Comparison of ENCODE assay signal across 28 cellular contexts in genomic region chr18:78784861-78785260, GRCh38.
"Had no signal": no experiment of that assay in that cellular context is flagged by ENCODE, and none has a peak within 500 bp of the region (broad histone marks: within the 10 kb centered on the region; RNA-seq: fewer than 3 reads in every experiment).

No MANE protein-coding gene starts in this region.

- DNase-seq: activated B cell treated with CpG ODN at 0.5 μM for 24 hours; activated CD4-positive, alpha-beta memory T cell treated with anti-CD3 and anti-CD28 coated beads, Interleukin-2, amount 10 ng/mL, durations not matched to agents 7 days and 5 days; activated CD4-positive, alpha-beta T cell treated with anti-CD3 and anti-CD28 coated beads for 4 hours; activated CD4-positive, alpha-beta T cell treated with anti-CD3 and anti-CD28 coated beads, Interleukin-2, amount 10 ng/mL, durations not matched to agents 24 days and 14 days; activated CD4-positive, alpha-beta T cell treated with anti-CD3 and anti-CD28 coated beads, Interleukin-2, amount 50 U/mL, for 48 hours; activated CD4-positive, CD25-positive, alpha-beta regulatory T cell treated with anti-CD3 and anti-CD28 coated beads, Interleukin-2, amount 50 U/mL, for 72 hours; activated CD8-positive, alpha-beta memory T cell treated with anti-CD3 and anti-CD28 coated beads for 24 hours; activated CD8-positive, alpha-beta memory T cell treated with anti-CD3 and anti-CD28 coated beads, Interleukin-2, amount 10 ng/mL, durations not matched to agents 7 days and 5 days; activated CD8-positive, alpha-beta memory T cell treated with anti-CD3 and anti-CD28 coated beads, Interleukin-2, amount 50 U/mL, for 48 hours; activated CD8-positive, alpha-beta T cell treated with anti-CD3 and anti-CD28 coated beads, Interleukin-2, amount 10 ng/mL, durations not matched to agents 7 days and 5 days; activated effector memory CD4-positive, alpha-beta T cell treated with Interleukin-2 at 50 U/mL for 16 hours; activated gamma-delta T cell; activated naive CD4-positive, alpha-beta T cell treated with anti-CD3 and anti-CD28 coated beads, Interleukin-2, amount 10 ng/mL, durations not matched to agents 7 days and 5 days; activated naive CD4-positive, alpha-beta T cell treated with Interleukin-2 at 50 U/mL for 16 hours; activated naive CD8-positive, alpha-beta T cell treated with anti-CD3 and anti-CD28 coated beads, Interleukin-2, amount 10 ng/mL, durations not matched to agents 7 days and 5 days; activated naive CD8-positive, alpha-beta T cell treated with anti-CD3 and anti-CD28 coated beads, Interleukin-2, amount 50 U/mL, for 24 hours; activated T-cell treated with anti-CD3 and anti-CD28 coated beads, Interleukin-2, amount 50 U/mL, for 24 hours; activated T-cell treated with anti-CD3 and anti-CD28 coated beads, Interleukin-2, amount 50 U/mL, for 48 hours; amygdala; anterior cingulate cortex; central memory CD4-positive, alpha-beta T cell; SW 1271; T-helper 1 cell; T-helper 2 cell; T-helper 9 cell had no signal

- H3K4me3 ChIP-seq: ascending aorta, cardiac muscle cell had no signal

- H3K36me3 ChIP-seq: ascending aorta, cardiac muscle cell had no signal

- H3K27ac ChIP-seq: ascending aorta, cardiac muscle cell, VCaP had no signal

- H3K27me3 ChIP-seq: ascending aorta, cardiac muscle cell had no signal

- H3K9me3 ChIP-seq: ascending aorta had no signal
